Comparison of ENCODE assay signal across 9 cellular contexts in the genomic region with DNA sequence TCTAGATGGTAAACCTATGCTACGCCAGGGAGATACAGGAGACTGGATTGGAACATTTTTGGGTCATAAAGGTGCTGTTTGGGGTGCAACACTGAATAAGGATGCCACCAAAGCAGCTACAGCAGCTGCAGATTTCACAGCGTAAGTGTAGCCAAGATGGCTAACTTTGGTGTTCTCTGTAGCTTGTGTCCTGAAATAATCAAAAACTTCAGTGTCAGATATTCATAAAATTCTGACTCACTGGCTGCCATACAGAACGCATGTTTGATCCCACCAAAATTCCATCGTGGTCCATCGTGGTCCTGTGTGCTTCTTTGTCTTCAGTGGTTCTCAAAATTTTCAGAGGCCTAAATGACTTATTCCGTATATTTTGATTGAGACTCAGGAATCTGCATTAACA. TPM values are rescaled to one million over a fixed set of nuclear protein-coding genes. Genes with fewer than 3 reads are reported as not detected.
DNase-seq lines count a peak whose midpoint lies in the region; ATAC-seq and TF ChIP-seq lines count a peak whose summit lies in the region.
"Had no signal": no experiment of that assay in that cellular context is flagged by ENCODE, and none has a peak within 500 bp of the region (broad histone marks: within the 10 kb centered on the region; RNA-seq: fewer than 3 reads in every experiment).

No MANE protein-coding gene starts in this region.

- H3K36me3 ChIP-seq in GM23338 (ENCODE audit: insufficient read depth) = peaks cover 12% of the 10 kb centered on the region
- H3K36me3 ChIP-seq in skeletal muscle tissue (ENCODE audit: control insufficient read depth in 3 of 3, insufficient read depth in 3 of 3, low read length in 3 of 3) = peaks cover 0 to 5% (median 3%) of the 10 kb centered on the region in 3 donors

- no peaks in the 10 kb centered on the region; the same call in 2 of the 3 replicates for H3K9me3 Mint-ChIP-seq in GM23338

- H3K4me3 ChIP-seq in GM23338 (peak overlapping the region; percentile 98), right cardiac atrium (ENCODE audit: low read length) (peak overlapping the region; percentile 82), skeletal muscle tissue (ENCODE audit: low read length in 3 of 3) (peak overlapping the region; percentile 75 to 94 (median 91))

- H3K9me3 ChIP-seq in right cardiac atrium (ENCODE audit: control insufficient read depth, low read length) (no peaks in the 10 kb centered on the region), skeletal muscle tissue (ENCODE audit: control insufficient read depth in 3 of 3, low read length in 3 of 3) (no peaks in the 10 kb centered on the region)

- H3K79me2 ChIP-seq in GM23338 (replicated peaks; ENCODE audit: insufficient read depth) = peaks cover 62% of the 10 kb centered on the region

- no peaks in the 10 kb centered on the region for H3K9me2 ChIP-seq in GM23338 (ENCODE audit: insufficient read depth)

- peaks cover 29% of the 10 kb centered on the region for H3K4me1 Mint-ChIP-seq in GM23338

- WGBS in right cardiac atrium = 47% methylated on average over 6 of the region's 6 CpGs

- no peak for ATAC-seq in GM23338
- no peak for ATAC-seq in right cardiac atrium
- no peak for ATAC-seq in HG02610 (IDR thresholded peaks at IDR 0.05; ENCODE audit: unreplicated experiment)
- ATAC-seq in omental fat pad (ENCODE audit: low FRiP score) = no peak

- intact Hi-C loops in right cardiac atrium (cut with DNase I) = no loop called here

- H3K27me3 Mint-ChIP-seq in GM23338 (ENCODE audit: insufficient read depth, low read depth, poor library complexity) = peaks cover 4% of the 10 kb centered on the region

- H3K27me3 ChIP-seq in GM23338 (ENCODE audit: insufficient read depth) (no peaks in the 10 kb centered on the region), right cardiac atrium (ENCODE audit: control insufficient read depth, insufficient read depth) (no peaks in the 10 kb centered on the region), skeletal muscle tissue (ENCODE audit: control insufficient read depth in 3 of 3, insufficient read depth in 3 of 3, low read length in 3 of 3) (no peaks in the 10 kb centered on the region)

- TF ChIP-seq CTCF in GM23338 (conservative IDR thresholded peaks at IDR 0.05; ENCODE audit: low read depth in 2 of 2) (no peak), VCaP (conservative IDR thresholded peaks at IDR 0.05) (no peak), omental fat pad (IDR thresholded peaks at IDR 0.05) (no peak)

- H2AFZ ChIP-seq in GM23338 = no peak overlapping the region

- H3K4me2 ChIP-seq in GM23338 = peak overlapping the region; percentile 97

- peaks cover 48% of the 10 kb centered on the region for H3K36me3 Mint-ChIP-seq in GM23338 (ENCODE audit: low read depth)

- DNase-seq in GM23338 (ENCODE audit: low spot score) (no peak), right cardiac atrium (no peak), epidermal melanocyte (ENCODE audit: insufficient read length, low spot score) (no peak), omental fat pad (ENCODE audit: low spot score) (no peak), LoVo (ENCODE audit: low spot score) (no peak)
- DNase-seq: caudate nucleus had no signal

- peak overlapping the region; percentile 99 for H3K27ac Mint-ChIP-seq in GM23338

- peak overlapping the region; percentile 83 to 93 (median 91) for H3K9ac ChIP-seq in skeletal muscle tissue (ENCODE audit: low read depth in 1 of 3, low read length in 3 of 3)

- peaks cover 8% of the 10 kb centered on the region for H3F3A ChIP-seq in GM23338 (replicated peaks; ENCODE audit: low read depth)

- peaks cover 44% of the 10 kb centered on the region for H4K20me1 ChIP-seq in GM23338 (replicated peaks; ENCODE audit: insufficient read depth)

- H3K4me3 Mint-ChIP-seq in GM23338 = peak overlapping the region; percentile 99

- H3K4me1 ChIP-seq in GM23338 (ENCODE audit: insufficient read depth) (peaks cover 25% of the 10 kb centered on the region), right cardiac atrium (ENCODE audit: control insufficient read depth, insufficient read depth, low read length) (no peaks in the 10 kb centered on the region), skeletal muscle tissue (ENCODE audit: control insufficient read depth in 3 of 3, insufficient read depth in 3 of 3, low read length in 3 of 3) (peaks cover 13 to 21% (median 19%) of the 10 kb centered on the region in 3 donors)

- H3K27ac ChIP-seq in GM23338 (ENCODE audit: low read depth) (peak overlapping the region; percentile 100; the same call in 1 of the 2 replicates), VCaP (peak overlapping the region; percentile 96), right cardiac atrium (ENCODE audit: low read length) (peak overlapping the region; percentile 30), skeletal muscle tissue (ENCODE audit: low read depth, low read length) (peak overlapping the region; percentile 96)

TF ChIP-seq in GM23338, 12 proteins besides CTCF, POLR2A, EP300 and RAD21 (continues in another document):
- TF ChIP-seq POLR2AphosphoS5 (IDR thresholded peaks at IDR 0.05; ENCODE audit: low read depth) (no peak), EZH2 (IDR thresholded peaks at IDR 0.05; ENCODE audit: low read depth, unreplicated experiment) (no peak), ZNF331 (CRISPR knock-in tag; IDR thresholded peaks at IDR 0.05; ENCODE audit: low read depth) (no peak), JUNB (IDR thresholded peaks at IDR 0.05; ENCODE audit: unreplicated experiment) (no peak)
- TF ChIP-seq, protein P1, sequence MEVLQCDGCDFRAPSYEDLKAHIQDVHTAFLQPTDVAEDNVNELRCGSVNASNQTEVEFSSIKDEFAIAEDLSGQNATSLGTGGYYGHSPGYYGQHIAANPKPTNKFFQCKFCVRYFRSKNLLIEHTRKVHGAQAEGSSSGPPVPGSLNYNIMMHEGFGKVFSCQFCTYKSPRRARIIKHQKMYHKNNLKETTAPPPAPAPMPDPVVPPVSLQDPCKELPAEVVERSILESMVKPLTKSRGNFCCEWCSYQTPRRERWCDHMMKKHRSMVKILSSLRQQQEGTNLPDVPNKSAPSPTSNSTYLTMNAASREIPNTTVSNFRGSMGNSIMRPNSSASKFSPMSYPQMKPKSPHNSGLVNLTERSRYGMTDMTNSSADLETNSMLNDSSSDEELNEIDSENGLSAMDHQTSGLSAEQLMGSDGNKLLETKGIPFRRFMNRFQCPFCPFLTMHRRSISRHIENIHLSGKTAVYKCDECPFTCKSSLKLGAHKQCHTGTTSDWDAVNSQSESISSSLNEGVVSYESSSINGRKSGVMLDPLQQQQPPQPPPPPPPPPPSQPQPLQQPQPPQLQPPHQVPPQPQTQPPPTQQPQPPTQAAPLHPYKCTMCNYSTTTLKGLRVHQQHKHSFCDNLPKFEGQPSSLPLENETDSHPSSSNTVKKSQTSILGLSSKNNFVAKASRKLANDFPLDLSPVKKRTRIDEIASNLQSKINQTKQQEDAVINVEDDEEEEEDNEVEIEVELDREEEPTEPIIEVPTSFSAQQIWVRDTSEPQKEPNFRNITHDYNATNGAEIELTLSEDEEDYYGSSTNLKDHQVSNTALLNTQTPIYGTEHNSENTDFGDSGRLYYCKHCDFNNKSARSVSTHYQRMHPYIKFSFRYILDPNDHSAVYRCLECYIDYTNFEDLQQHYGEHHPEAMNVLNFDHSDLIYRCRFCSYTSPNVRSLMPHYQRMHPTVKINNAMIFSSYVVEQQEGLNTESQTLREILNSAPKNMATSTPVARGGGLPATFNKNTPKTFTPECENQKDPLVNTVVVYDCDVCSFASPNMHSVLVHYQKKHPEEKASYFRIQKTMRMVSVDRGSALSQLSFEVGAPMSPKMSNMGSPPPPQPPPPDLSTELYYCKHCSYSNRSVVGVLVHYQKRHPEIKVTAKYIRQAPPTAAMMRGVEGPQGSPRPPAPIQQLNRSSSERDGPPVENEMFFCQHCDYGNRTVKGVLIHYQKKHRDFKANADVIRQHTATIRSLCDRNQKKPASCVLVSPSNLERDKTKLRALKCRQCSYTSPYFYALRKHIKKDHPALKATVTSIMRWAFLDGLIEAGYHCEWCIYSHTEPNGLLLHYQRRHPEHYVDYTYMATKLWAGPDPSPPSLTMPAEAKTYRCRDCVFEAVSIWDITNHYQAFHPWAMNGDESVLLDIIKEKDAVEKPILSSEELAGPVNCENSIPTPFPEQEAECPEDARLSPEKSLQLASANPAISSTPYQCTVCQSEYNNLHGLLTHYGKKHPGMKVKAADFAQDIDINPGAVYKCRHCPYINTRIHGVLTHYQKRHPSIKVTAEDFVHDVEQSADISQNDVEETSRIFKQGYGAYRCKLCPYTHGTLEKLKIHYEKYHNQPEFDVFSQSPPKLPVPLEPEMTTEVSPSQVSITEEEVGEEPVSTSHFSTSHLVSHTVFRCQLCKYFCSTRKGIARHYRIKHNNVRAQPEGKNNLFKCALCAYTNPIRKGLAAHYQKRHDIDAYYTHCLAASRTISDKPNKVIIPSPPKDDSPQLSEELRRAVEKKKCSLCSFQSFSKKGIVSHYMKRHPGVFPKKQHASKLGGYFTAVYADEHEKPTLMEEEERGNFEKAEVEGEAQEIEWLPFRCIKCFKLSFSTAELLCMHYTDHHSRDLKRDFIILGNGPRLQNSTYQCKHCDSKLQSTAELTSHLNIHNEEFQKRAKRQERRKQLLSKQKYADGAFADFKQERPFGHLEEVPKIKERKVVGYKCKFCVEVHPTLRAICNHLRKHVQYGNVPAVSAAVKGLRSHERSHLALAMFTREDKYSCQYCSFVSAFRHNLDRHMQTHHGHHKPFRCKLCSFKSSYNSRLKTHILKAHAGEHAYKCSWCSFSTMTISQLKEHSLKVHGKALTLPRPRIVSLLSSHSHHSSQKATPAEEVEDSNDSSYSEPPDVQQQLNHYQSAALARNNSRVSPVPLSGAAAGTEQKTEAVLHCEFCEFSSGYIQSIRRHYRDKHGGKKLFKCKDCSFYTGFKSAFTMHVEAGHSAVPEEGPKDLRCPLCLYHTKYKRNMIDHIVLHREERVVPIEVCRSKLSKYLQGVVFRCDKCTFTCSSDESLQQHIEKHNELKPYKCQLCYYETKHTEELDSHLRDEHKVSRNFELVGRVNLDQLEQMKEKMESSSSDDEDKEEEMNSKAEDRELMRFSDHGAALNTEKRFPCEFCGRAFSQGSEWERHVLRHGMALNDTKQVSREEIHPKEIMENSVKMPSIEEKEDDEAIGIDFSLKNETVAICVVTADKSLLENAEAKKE (CRISPR knock-in tag; IDR thresholded peaks at IDR 0.05) = no peak

RNA-seq across cellular contexts. Expression of a gene that starts 1.3 kb away (rescaled TPM):
- total RNA-seq in GM23338 (2014; rRNA removed; shearing (Covaris generic)) = 229 and 236 TPM in 2 replicates
- polyA plus RNA-seq in GM23338 (2016; fragmentation: Nextera tagmentation; extraction: Ambion mirVana) (403 and 408 TPM in 2 replicates), right cardiac atrium (121 TPM)
- total RNA-seq in right cardiac atrium (100 to 1,000 TPM; 102 to 127 (median 106) TPM), skeletal muscle tissue (75.7 TPM), omental fat pad (10 to 100 TPM; 48.2 to 83.7 (median 68.1) TPM)

RNA-seq across cellular contexts. Expression of a gene that starts 27.6 kb away (rescaled TPM):
- total RNA-seq in GM23338 (2014; rRNA removed; shearing (Covaris generic)) = 20.4 and 29.6 TPM in 2 replicates
- polyA plus RNA-seq in GM23338 (2016; fragmentation: Nextera tagmentation; extraction: Ambion mirVana) (23.8 and 27.3 TPM in 2 replicates), right cardiac atrium (15.9 TPM)
- total RNA-seq in right cardiac atrium (10 to 100 TPM; 14.8 to 17.4 (median 16.6) TPM), skeletal muscle tissue (44.9 TPM), omental fat pad (10 to 100 TPM; 28.8 to 47.6 (median 33.9) TPM)

Comparison
In these comparisons a context has a peak if more than half of its experiments do, and no peak if none do; other contexts are left out.
1. H3K27ac ChIP-seq: peak in every context shown above with its lines; median percentile 100 in GM23338; 96 in VCaP; 96 in skeletal muscle tissue; 30 in right cardiac atrium.